ENCODE assay signal across 1 cellular context in the genomic region with DNA sequence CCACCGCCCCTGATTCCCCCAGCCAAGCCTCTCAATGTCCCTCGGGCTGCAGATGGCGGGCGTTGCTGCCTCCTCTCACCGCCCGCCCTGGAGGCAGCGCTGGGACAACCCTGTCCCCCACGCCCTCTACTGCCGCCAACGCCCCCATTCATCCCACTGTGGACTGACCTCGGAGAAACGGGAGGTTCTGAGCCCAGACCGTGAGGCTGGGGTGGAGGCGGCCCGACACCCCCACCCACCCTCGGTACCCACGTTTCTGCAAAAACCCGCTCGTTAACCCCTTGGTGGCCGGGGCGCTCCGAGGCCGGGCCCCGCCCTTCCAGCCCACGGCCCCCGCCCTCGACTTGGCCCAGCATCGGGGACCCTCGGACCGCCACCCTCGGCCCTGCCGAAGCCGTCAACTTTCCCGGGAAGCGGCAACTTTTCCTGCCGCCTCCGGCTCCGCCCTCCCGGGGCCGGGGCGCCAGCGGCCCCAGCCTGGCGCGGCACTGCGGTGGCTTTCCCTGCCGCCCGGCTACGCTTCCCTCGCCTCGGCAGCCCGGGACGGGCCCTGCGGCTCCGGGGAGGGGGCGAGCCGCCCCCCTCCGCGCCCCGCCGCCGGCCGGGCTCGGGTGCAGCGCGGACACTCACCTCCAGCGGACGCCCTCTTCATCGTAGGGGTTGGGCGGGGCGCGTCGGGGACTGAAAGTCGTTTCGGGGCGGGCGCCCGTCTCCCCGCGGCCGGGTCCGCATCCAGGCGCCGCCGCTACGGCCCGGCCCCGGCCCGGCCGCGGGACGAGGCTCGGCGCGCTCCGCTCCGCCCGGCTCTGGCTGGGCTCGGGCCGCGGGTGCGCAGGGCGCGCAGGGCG.
TF ChIP-seq lines count a peak whose summit lies in the region.

No MANE protein-coding gene starts in this region.

TF ChIP-seq in K562, 482 proteins besides CTCF, POLR2A, EP300 and RAD21 (continues in another document):
- TF ChIP-seq DPF2 (IDR thresholded peaks at IDR 0.05) (no peak; the same call in 1 of the 2 replicates), KDM5B (IDR thresholded peaks at IDR 0.05; ENCODE audit: insufficient replicate concordance, low read depth, low read length) (peak; percentile 39), ZNF79 (CRISPR knock-in tag; IDR thresholded peaks at IDR 0.05; ENCODE audit: low read depth) (no peak), NCOA6 (IDR thresholded peaks at IDR 0.05) (no peak), ZNF212 (CRISPR knock-in tag; IDR thresholded peaks at IDR 0.05) (no peak), SIN3A (IDR thresholded peaks at IDR 0.05; ENCODE audit: borderline replicate concordance in 2 of 2, control insufficient read depth in 1 of 2, low read depth in 2 of 2, low read length in 2 of 2) (peak in 1 of 2 experiments; percentile 27; a peak in 1 of 4 replicates), FOXA3 (CRISPR knock-in tag; conservative IDR thresholded peaks at IDR 0.05 in 1 of 2, IDR thresholded peaks at IDR 0.05 in 1 of 2) (0 out of 4 replicates have a peak, but pooled peaks of 1 of the 2 experiments have one; percentile 6), MYC (IDR thresholded peaks at IDR 0.05; ENCODE audit: low read depth, low read length) (no peak), MYC (CRISPR knock-in tag; IDR thresholded peaks at IDR 0.05; ENCODE audit: borderline replicate concordance, low read depth) (peak; percentile 78; the same call in 1 of the 2 replicates), BRF1 (IDR thresholded peaks at IDR 0.05; ENCODE audit: borderline replicate concordance, extremely low read depth, insufficient read length) (no peak), NR2C2 (CRISPR knock-in tag; IDR thresholded peaks at IDR 0.05) (0 out of 2 replicates have a peak, but pooled peaks have one; percentile 21), NR2C2 (tag; IDR thresholded peaks at IDR 0.05) (no peak), CREB1 (IDR thresholded peaks at IDR 0.05) (peak; percentile 8; the same call in 1 of the 2 replicates), CREB1 (CRISPR knock-in tag; IDR thresholded peaks at IDR 0.05) (peak; percentile 59; the same call in 1 of the 2 replicates), NONO (IDR thresholded peaks at IDR 0.05; ENCODE audit: low read depth in 2 of 2, low read length in 1 of 2) (peak in 1 of 2 experiments; percentile 95; a peak in 2 of 4 replicates), HDAC3 (IDR thresholded peaks at IDR 0.05; ENCODE audit: borderline replicate concordance, partially characterized antibody) (no peak), FOXJ2 (tag; IDR thresholded peaks at IDR 0.05) (no peak), BRD9 (IDR thresholded peaks at IDR 0.05; ENCODE audit: low read depth, partially characterized antibody) (no peak), PHB (CRISPR knock-in tag; IDR thresholded peaks at IDR 0.05) (0 out of 2 replicates have a peak, but pooled peaks have one; percentile 22), NELFE (IDR thresholded peaks at IDR 0.05; ENCODE audit: insufficient read depth, insufficient read length) (no peak), SNIP1 (IDR thresholded peaks at IDR 0.05; ENCODE audit: low read depth) (no peak), ZNF282 (CRISPR knock-in tag; IDR thresholded peaks at IDR 0.05) (peak; percentile 22), XRCC3 (IDR thresholded peaks at IDR 0.05) (no peak), NCOR1 (IDR thresholded peaks at IDR 0.05) (no peak), RB1 (IDR thresholded peaks at IDR 0.05; ENCODE audit: low read depth) (peak; percentile 82), TAF1 (IDR thresholded peaks at IDR 0.05; ENCODE audit: control insufficient read depth, extremely low read depth, insufficient read depth, low read length, severe bottlenecking) (no peak), PTRF (tag; IDR thresholded peaks at IDR 0.05) (no peak), TOE1 (IDR thresholded peaks at IDR 0.05; ENCODE audit: borderline replicate concordance) (no peak), TOE1 (CRISPR knock-in tag; IDR thresholded peaks at IDR 0.05; ENCODE audit: borderline replicate concordance, low read depth) (no peak)
- TF ChIP-seq, protein P1, sequence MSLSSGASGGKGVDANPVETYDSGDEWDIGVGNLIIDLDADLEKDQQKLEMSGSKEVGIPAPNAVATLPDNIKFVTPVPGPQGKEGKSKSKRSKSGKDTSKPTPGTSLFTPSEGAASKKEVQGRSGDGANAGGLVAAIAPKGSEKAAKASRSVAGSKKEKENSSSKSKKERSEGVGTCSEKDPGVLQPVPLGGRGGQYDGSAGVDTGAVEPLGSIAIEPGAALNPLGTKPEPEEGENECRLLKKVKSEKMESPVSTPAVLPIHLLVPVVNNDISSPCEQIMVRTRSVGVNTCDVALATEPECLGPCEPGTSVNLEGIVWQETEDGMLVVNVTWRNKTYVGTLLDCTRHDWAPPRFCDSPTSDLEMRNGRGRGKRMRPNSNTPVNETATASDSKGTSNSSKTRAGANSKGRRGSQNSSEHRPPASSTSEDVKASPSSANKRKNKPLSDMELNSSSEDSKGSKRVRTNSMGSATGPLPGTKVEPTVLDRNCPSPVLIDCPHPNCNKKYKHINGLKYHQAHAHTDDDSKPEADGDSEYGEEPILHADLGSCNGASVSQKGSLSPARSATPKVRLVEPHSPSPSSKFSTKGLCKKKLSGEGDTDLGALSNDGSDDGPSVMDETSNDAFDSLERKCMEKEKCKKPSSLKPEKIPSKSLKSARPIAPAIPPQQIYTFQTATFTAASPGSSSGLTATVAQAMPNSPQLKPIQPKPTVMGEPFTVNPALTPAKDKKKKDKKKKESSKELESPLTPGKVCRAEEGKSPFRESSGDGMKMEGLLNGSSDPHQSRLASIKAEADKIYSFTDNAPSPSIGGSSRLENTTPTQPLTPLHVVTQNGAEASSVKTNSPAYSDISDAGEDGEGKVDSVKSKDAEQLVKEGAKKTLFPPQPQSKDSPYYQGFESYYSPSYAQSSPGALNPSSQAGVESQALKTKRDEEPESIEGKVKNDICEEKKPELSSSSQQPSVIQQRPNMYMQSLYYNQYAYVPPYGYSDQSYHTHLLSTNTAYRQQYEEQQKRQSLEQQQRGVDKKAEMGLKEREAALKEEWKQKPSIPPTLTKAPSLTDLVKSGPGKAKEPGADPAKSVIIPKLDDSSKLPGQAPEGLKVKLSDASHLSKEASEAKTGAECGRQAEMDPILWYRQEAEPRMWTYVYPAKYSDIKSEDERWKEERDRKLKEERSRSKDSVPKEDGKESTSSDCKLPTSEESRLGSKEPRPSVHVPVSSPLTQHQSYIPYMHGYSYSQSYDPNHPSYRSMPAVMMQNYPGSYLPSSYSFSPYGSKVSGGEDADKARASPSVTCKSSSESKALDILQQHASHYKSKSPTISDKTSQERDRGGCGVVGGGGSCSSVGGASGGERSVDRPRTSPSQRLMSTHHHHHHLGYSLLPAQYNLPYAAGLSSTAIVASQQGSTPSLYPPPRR (CRISPR knock-in tag; IDR thresholded peaks at IDR 0.05; ENCODE audit: borderline replicate concordance): peak; percentile 29; the same call in 1 of the 2 replicates
- TF ChIP-seq, protein P2, sequence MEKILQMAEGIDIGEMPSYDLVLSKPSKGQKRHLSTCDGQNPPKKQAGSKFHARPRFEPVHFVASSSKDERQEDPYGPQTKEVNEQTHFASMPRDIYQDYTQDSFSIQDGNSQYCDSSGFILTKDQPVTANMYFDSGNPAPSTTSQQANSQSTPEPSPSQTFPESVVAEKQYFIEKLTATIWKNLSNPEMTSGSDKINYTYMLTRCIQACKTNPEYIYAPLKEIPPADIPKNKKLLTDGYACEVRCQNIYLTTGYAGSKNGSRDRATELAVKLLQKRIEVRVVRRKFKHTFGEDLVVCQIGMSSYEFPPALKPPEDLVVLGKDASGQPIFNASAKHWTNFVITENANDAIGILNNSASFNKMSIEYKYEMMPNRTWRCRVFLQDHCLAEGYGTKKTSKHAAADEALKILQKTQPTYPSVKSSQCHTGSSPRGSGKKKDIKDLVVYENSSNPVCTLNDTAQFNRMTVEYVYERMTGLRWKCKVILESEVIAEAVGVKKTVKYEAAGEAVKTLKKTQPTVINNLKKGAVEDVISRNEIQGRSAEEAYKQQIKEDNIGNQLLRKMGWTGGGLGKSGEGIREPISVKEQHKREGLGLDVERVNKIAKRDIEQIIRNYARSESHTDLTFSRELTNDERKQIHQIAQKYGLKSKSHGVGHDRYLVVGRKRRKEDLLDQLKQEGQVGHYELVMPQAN (IDR thresholded peaks at IDR 0.05; ENCODE audit: borderline replicate concordance): no peak
- TF ChIP-seq, protein P3, sequence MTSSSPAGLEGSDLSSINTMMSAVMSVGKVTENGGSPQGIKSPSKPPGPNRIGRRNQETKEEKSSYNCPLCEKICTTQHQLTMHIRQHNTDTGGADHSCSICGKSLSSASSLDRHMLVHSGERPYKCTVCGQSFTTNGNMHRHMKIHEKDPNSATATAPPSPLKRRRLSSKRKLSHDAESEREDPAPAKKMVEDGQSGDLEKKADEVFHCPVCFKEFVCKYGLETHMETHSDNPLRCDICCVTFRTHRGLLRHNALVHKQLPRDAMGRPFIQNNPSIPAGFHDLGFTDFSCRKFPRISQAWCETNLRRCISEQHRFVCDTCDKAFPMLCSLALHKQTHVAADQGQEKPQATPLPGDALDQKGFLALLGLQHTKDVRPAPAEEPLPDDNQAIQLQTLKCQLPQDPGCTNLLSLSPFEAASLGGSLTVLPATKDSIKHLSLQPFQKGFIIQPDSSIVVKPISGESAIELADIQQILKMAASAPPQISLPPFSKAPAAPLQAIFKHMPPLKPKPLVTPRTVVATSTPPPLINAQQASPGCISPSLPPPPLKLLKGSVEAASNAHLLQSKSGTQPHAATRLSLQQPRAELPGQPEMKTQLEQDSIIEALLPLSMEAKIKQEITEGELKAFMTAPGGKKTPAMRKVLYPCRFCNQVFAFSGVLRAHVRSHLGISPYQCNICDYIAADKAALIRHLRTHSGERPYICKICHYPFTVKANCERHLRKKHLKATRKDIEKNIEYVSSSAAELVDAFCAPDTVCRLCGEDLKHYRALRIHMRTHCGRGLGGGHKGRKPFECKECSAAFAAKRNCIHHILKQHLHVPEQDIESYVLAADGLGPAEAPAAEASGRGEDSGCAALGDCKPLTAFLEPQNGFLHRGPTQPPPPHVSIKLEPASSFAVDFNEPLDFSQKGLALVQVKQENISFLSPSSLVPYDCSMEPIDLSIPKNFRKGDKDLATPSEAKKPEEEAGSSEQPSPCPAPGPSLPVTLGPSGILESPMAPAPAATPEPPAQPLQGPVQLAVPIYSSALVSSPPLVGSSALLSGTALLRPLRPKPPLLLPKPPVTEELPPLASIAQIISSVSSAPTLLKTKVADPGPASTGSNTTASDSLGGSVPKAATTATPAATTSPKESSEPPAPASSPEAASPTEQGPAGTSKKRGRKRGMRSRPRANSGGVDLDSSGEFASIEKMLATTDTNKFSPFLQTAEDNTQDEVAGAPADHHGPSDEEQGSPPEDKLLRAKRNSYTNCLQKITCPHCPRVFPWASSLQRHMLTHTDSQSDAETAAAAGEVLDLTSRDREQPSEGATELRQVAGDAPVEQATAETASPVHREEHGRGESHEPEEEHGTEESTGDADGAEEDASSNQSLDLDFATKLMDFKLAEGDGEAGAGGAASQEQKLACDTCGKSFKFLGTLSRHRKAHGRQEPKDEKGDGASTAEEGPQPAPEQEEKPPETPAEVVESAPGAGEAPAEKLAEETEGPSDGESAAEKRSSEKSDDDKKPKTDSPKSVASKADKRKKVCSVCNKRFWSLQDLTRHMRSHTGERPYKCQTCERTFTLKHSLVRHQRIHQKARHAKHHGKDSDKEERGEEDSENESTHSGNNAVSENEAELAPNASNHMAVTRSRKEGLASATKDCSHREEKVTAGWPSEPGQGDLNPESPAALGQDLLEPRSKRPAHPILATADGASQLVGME (CRISPR knock-in tag; IDR thresholded peaks at IDR 0.05): peak; percentile 90; the same call in 1 of the 2 replicates
- TF ChIP-seq, protein P4, sequence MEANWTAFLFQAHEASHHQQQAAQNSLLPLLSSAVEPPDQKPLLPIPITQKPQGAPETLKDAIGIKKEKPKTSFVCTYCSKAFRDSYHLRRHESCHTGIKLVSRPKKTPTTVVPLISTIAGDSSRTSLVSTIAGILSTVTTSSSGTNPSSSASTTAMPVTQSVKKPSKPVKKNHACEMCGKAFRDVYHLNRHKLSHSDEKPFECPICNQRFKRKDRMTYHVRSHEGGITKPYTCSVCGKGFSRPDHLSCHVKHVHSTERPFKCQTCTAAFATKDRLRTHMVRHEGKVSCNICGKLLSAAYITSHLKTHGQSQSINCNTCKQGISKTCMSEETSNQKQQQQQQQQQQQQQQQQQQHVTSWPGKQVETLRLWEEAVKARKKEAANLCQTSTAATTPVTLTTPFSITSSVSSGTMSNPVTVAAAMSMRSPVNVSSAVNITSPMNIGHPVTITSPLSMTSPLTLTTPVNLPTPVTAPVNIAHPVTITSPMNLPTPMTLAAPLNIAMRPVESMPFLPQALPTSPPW (CRISPR knock-in tag; IDR thresholded peaks at IDR 0.05): peak; percentile 64
- TF ChIP-seq, protein P5, sequence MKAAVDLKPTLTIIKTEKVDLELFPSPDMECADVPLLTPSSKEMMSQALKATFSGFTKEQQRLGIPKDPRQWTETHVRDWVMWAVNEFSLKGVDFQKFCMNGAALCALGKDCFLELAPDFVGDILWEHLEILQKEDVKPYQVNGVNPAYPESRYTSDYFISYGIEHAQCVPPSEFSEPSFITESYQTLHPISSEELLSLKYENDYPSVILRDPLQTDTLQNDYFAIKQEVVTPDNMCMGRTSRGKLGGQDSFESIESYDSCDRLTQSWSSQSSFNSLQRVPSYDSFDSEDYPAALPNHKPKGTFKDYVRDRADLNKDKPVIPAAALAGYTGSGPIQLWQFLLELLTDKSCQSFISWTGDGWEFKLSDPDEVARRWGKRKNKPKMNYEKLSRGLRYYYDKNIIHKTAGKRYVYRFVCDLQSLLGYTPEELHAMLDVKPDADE (conservative IDR thresholded peaks at IDR 0.05; ENCODE audit: control insufficient read depth, low read depth, low read length): peak; percentile 42; the same call in 1 of the 2 replicates
- TF ChIP-seq, protein P6, sequence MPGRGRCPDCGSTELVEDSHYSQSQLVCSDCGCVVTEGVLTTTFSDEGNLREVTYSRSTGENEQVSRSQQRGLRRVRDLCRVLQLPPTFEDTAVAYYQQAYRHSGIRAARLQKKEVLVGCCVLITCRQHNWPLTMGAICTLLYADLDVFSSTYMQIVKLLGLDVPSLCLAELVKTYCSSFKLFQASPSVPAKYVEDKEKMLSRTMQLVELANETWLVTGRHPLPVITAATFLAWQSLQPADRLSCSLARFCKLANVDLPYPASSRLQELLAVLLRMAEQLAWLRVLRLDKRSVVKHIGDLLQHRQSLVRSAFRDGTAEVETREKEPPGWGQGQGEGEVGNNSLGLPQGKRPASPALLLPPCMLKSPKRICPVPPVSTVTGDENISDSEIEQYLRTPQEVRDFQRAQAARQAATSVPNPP (IDR thresholded peaks at IDR 0.05; ENCODE audit: borderline replicate concordance, insufficient read depth, insufficient read length): no peak
- TF ChIP-seq, protein P7, sequence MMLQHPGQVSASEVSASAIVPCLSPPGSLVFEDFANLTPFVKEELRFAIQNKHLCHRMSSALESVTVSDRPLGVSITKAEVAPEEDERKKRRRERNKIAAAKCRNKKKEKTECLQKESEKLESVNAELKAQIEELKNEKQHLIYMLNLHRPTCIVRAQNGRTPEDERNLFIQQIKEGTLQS (IDR thresholded peaks at IDR 0.05): no peak
- TF ChIP-seq, protein P7 (CRISPR knock-in tag; conservative IDR thresholded peaks at IDR 0.05): peak; percentile 69; the same call in 1 of the 2 replicates
